ENCODE assay signal across 12 cellular contexts in the genomic region with DNA sequence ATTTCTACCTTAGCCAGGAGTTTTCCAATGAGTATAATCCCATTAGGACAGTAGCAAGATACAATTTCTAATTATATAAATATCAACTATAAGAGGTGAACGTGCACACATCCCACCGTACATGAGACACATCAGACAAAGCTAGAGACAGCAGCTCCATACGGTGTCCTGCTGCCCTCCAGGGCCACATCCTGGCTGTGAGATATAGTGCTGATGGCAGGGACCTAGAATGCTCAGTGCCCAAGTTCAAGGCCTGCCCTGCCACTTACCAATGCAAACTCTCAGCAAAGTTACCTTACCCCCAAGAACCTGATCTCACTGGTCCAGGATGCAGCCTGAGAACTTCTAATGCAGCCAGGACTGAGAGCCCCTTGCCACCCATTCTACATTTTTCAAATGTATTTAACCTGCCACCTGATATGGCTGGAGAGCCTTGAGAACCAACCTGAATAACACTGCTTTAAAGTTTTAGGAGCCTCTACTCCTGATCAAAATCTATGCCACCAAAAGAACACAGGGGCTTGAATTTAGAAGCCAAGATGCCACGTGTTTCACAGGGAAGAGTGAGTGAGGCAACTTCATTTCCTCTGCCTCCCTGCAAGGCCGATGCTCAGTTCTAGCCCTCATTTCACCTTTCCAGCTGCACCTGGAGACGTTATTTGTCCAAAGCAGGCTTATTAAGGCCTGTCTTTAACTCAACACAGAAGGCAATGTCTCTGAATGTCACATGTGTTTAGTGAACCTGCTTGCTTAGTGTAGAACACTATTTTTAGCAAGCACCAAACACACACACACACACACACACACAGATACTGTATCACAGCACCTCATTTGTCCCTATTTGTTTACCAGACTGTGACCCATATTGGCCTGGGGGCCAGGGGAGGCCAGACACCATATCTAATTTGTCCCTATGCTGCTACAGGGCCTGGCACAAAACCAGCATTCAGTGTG.
A peak's percentile ranks its signal among the peaks of the same experiment; 100 is the strongest.
DNase-seq lines count a peak whose midpoint lies in the region; ATAC-seq and TF ChIP-seq lines count a peak whose summit lies in the region.
"Had no signal": no experiment of that assay in that cellular context is flagged by ENCODE, and none has a peak within 500 bp of the region (broad histone marks: within the 10 kb centered on the region; RNA-seq: fewer than 3 reads in every experiment).

No MANE protein-coding gene starts in this region.

- ATAC-seq in memory B cell (ENCODE audit: low read depth) (no peak), GM18867 (IDR thresholded peaks at IDR 0.05; ENCODE audit: unreplicated experiment) (no peak), HG02610 (IDR thresholded peaks at IDR 0.05; ENCODE audit: unreplicated experiment) (no peak), GM19328 (IDR thresholded peaks at IDR 0.05; ENCODE audit: unreplicated experiment) (no peak)

- no peaks in the 10 kb centered on the region for H3K9me2 ChIP-seq in Loucy (replicated peaks; ENCODE audit: low read depth, low read length)

- H3K4me1 Mint-ChIP-seq in memory B cell: peaks cover 70% of the 10 kb centered on the region

- peaks cover 3% of the 10 kb centered on the region; the same call in 1 of the 2 replicates for H3K36me3 ChIP-seq in Loucy (ENCODE audit: insufficient read depth, low read length)

- no peak for TF ChIP-seq CTCF in Loucy (conservative IDR thresholded peaks at IDR 0.05; ENCODE audit: low read length)

- peak overlapping the region; percentile 37 for H3K9ac ChIP-seq in Loucy (ENCODE audit: low read depth, low read length, poor library complexity, severe bottlenecking)

- no peak overlapping the region for H3K4me3 Mint-ChIP-seq in memory B cell

- no peaks in the 10 kb centered on the region for H3K27me3 ChIP-seq in Loucy (ENCODE audit: insufficient read depth, low read length, poor library complexity, severe bottlenecking)

- peak overlapping the region; percentile 56 for H3K27ac Mint-ChIP-seq in memory B cell

- peaks cover 49% of the 10 kb centered on the region for H3K4me1 ChIP-seq in Loucy (ENCODE audit: insufficient read depth, low read length, poor library complexity, severe bottlenecking)

- H3K9me3 Mint-ChIP-seq in memory B cell: peaks cover 3% of the 10 kb centered on the region

- DNase-seq in COR-L47 (lab: John Stamatoyannopoulos, UW) (peak; percentile 62), SHP77 (lab: John Stamatoyannopoulos, UW) (peak; percentile 78 to 81), memory B cell (ENCODE audit: low spot score in 2 of 2) (no peak), AML-193 (lab: John Stamatoyannopoulos, UW) (no peak)
- DNase-seq: activated CD4-positive, CD25-positive, alpha-beta regulatory T cell; anterior cingulate cortex; Kasumi-1; PC-9 had no signal

- no peaks in the 10 kb centered on the region for H3F3A ChIP-seq in Loucy (ENCODE audit: low read depth)

- H3K9me3 ChIP-seq in Loucy (ENCODE audit: insufficient read depth, low read depth, low read length): no peaks in the 10 kb centered on the region

- H3K27me3 Mint-ChIP-seq in memory B cell: no peaks in the 10 kb centered on the region

- H3K79me2 ChIP-seq in Loucy (ENCODE audit: insufficient read depth, low read length): peaks cover 93% of the 10 kb centered on the region

- H3K4me3 ChIP-seq in Loucy (ENCODE audit: low read length, poor library complexity, severe bottlenecking): peak overlapping the region; percentile 39
- H3K4me3 ChIP-seq: PC-9 had no signal

- peak overlapping the region; percentile 76 for H3K4me2 ChIP-seq in Loucy (ENCODE audit: low read depth, low read length, poor library complexity, severe bottlenecking)
- H3K4me2 ChIP-seq: PC-9 had no signal

- H3K36me3 Mint-ChIP-seq in memory B cell: peaks cover 19% of the 10 kb centered on the region

- no peak overlapping the region for H2AFZ ChIP-seq in Loucy (ENCODE audit: low read length)
- H2AFZ ChIP-seq: PC-9 had no signal

- H4K20me1 ChIP-seq in Loucy (ENCODE audit: insufficient read depth, low read length, poor library complexity, severe bottlenecking): peaks cover 54% of the 10 kb centered on the region

Comparison
In these comparisons a context has a peak if more than half of its experiments do, and no peak if none do; other contexts are left out.
1. DNase-seq: peak in COR-L47 (single experiment) and SHP77 (2 of 2); none in memory B cell (0 of 2) and AML-193 (0 of 2).